In genomic region chr6:444653-445275, GRCh38 we compare ENCODE assay signal across 14 cellular contexts. TPM values are rescaled to one million over a fixed set of nuclear protein-coding genes. Genes with fewer than 3 reads are reported as not detected.
A peak's percentile ranks its signal among the peaks of the same experiment; 100 is the strongest.
DNase-seq lines count a peak whose midpoint lies in the region; ATAC-seq and TF ChIP-seq lines count a peak whose summit lies in the region.
"Had no signal": no experiment of that assay in that cellular context is flagged by ENCODE, and none has a peak within 500 bp of the region (broad histone marks: within the 10 kb centered on the region; RNA-seq: fewer than 3 reads in every experiment).

No MANE protein-coding gene starts in this region.

- H3K4me2 ChIP-seq in mammary epithelial cell (ENCODE audit: insufficient read depth, low read depth, low read length) = no peak overlapping the region

- H3K4me3 ChIP-seq in HEK293 (ENCODE audit: low read depth, low read length) (no peak overlapping the region), mammary epithelial cell (replicated peaks in 1 of 3; ENCODE audit: insufficient read depth in 1 of 3, low read depth in 2 of 3, low read length in 3 of 3) (no peak overlapping the region)
- H3K4me3 ChIP-seq: coronary artery, SJCRH30, thyroid gland had no signal

- no peak for ATAC-seq in HG03378 (IDR thresholded peaks at IDR 0.05; ENCODE audit: unreplicated experiment)
- ATAC-seq: left cardiac atrium had no signal

- CTCF ChIA-PET in HEK293 (lab: Yijun Ruan, JAX) = no interaction called here
- CTCF ChIA-PET in activated CD4-positive, alpha-beta T cell treated with anti-CD3 and anti-CD28 coated beads, Interleukin-2, amount 10 ng/mL, durations not matched to agents 7 days and 5 days (lab: Charles Lee) = interaction anchor here (1.0 to 4.5 kb wide), 8 partner anchors 10 to 113 kb away, joined by 3 to 49 read pairs (median 4); no protein-coding TSS in a partner anchor
- CTCF ChIA-PET in mammary epithelial cell (lab: Charles Lee; ENCODE audit: low non-redundant PET) = no interaction called here

- H3K27ac ChIP-seq in HEK293 (ENCODE audit: extremely low read depth, low read depth, low read length) = no peak overlapping the region
- no peak overlapping the region for H3K27ac ChIP-seq in mammary epithelial cell (ENCODE audit: insufficient read depth, low read depth, low read length)
- H3K27ac ChIP-seq: coronary artery, neutrophil, SJCRH30, thyroid gland had no signal

- H3K4me1 ChIP-seq in HEK293 (ENCODE audit: control insufficient read depth, insufficient read depth, low read length) (no peaks in the 10 kb centered on the region), mammary epithelial cell (ENCODE audit: insufficient read depth, low read length) (no peaks in the 10 kb centered on the region)
- H3K4me1 ChIP-seq: SJCRH30, thyroid gland had no signal

- no peak for TF ChIP-seq CTCF in HEK293 (tag by site-specific recombination; IDR thresholded peaks at IDR 0.05)
- TF ChIP-seq CTCF in mammary epithelial cell (conservative IDR thresholded peaks at IDR 0.05 in 1 of 2, IDR thresholded peaks at IDR 0.05 in 1 of 2; ENCODE audit: extremely low read depth in 1 of 2, insufficient read depth in 1 of 2, low read depth in 1 of 2, low read length in 2 of 2) = no peak

- 69% methylated on average over 18 of the region's 18 CpGs for WGBS in mammary epithelial cell (ENCODE audit: low coverage, missing lambda C conversion rate)

- peak overlapping the region; percentile 91 for H3K27ac Mint-ChIP-seq in activated CD4-positive, alpha-beta T cell treated with anti-CD3 and anti-CD28 coated beads, Interleukin-2, amount 10 ng/mL, durations not matched to agents 7 days and 5 days
- H3K27ac Mint-ChIP-seq in activated naive CD4-positive, alpha-beta T cell treated with anti-CD3 and anti-CD28 coated beads, Interleukin-2, amount 50 U/mL, for 24 hours = peak overlapping the region; percentile 96

- in situ Hi-C loops in mammary epithelial cell (cut with MboI; ENCODE audit: low sequenced_read_pairs in 2 of 2) = no loop called here

- BruUV-seq in mammary epithelial cell (replicated peaks; lab: Mats Ljungman, UMichigan) = no TSS peak

- H3K27me3 ChIP-seq in mammary epithelial cell (ENCODE audit: insufficient read depth, low read length) = no peaks in the 10 kb centered on the region
- H3K27me3 ChIP-seq: SJCRH30, thyroid gland had no signal

- H4K20me1 ChIP-seq in mammary epithelial cell (ENCODE audit: insufficient read depth, low read length) = no peaks in the 10 kb centered on the region

- DNase-seq in activated CD4-positive, alpha-beta T cell treated with anti-CD3 and anti-CD28 coated beads, Interleukin-2, amount 10 ng/mL, durations not matched to agents 7 days and 5 days = peak; percentile 86
- peak; percentile 51 to 63 for DNase-seq in stimulated activated CD4-positive, alpha-beta T cell treated with anti-CD3 and anti-CD28 coated beads, Interleukin-2, amount 100 ng/mL, for 24 hours
- no peak for DNase-seq in NOMO-1 treated with DMSO at 0.1 percent for 48 hours (lab: John Stamatoyannopoulos, UW; ENCODE audit: unreplicated experiment)
- no peak for DNase-seq in NCI-H1417 treated with DMSO at 0.1 percent for 48 hours (lab: John Stamatoyannopoulos, UW)
- no peak for DNase-seq in mammary epithelial cell
- DNase-seq: left cardiac atrium, SJCRH30, thyroid gland had no signal

- POLR2A ChIA-PET in HEK293 (lab: Yijun Ruan, JAX) = no interaction called here
- POLR2A ChIA-PET in activated CD4-positive, alpha-beta T cell treated with anti-CD3 and anti-CD28 coated beads, Interleukin-2, amount 10 ng/mL, durations not matched to agents 7 days and 5 days (lab: Charles Lee) = no interaction called here

- H3K79me2 ChIP-seq in mammary epithelial cell (ENCODE audit: insufficient read depth, low read length) = no peaks in the 10 kb centered on the region

- dilution Hi-C loops in mammary epithelial cell (cut with HindIII; ENCODE audit: low sequenced_read_pairs) = loop anchor here (5.0 kb wide), 2 partner anchors 52 to 53 kb away; partner anchors contain the start of gene IRF4

- H3K9me3 Mint-ChIP-seq in activated CD4-positive, alpha-beta T cell treated with anti-CD3 and anti-CD28 coated beads, Interleukin-2, amount 10 ng/mL, durations not matched to agents 7 days and 5 days = no peaks in the 10 kb centered on the region
- no peaks in the 10 kb centered on the region for H3K9me3 Mint-ChIP-seq in activated naive CD4-positive, alpha-beta T cell treated with anti-CD3 and anti-CD28 coated beads, Interleukin-2, amount 50 U/mL, for 24 hours

- H3K9me3 ChIP-seq in HEK293 (ENCODE audit: control insufficient read depth, insufficient read depth, low read depth, low read length) (no peaks in the 10 kb centered on the region), mammary epithelial cell (replicated peaks; ENCODE audit: insufficient read depth, low read length) (peaks cover 11% of the 10 kb centered on the region)
- H3K9me3 ChIP-seq: neutrophil, SJCRH30, thyroid gland had no signal

- intact Hi-C loops in mammary epithelial cell (cut with micrococcal nuclease) = no loop called here

- no peaks in the 10 kb centered on the region for H3K36me3 Mint-ChIP-seq in activated CD4-positive, alpha-beta T cell treated with anti-CD3 and anti-CD28 coated beads, Interleukin-2, amount 10 ng/mL, durations not matched to agents 7 days and 5 days (ENCODE audit: low read depth)
- no peaks in the 10 kb centered on the region for H3K36me3 Mint-ChIP-seq in activated naive CD4-positive, alpha-beta T cell treated with anti-CD3 and anti-CD28 coated beads, Interleukin-2, amount 50 U/mL, for 24 hours

- H3K4me1 Mint-ChIP-seq in activated CD4-positive, alpha-beta T cell treated with anti-CD3 and anti-CD28 coated beads, Interleukin-2, amount 10 ng/mL, durations not matched to agents 7 days and 5 days = peaks cover 65% of the 10 kb centered on the region
- peaks cover 58% of the 10 kb centered on the region for H3K4me1 Mint-ChIP-seq in activated naive CD4-positive, alpha-beta T cell treated with anti-CD3 and anti-CD28 coated beads, Interleukin-2, amount 50 U/mL, for 24 hours

- H3K36me3 ChIP-seq in HEK293 (ENCODE audit: control insufficient read depth in 2 of 2, insufficient read depth in 1 of 2, low read length in 2 of 2) = no peaks in the 10 kb centered on the region
- no peaks in the 10 kb centered on the region for H3K36me3 ChIP-seq in mammary epithelial cell (ENCODE audit: insufficient read depth, low read length)
- H3K36me3 ChIP-seq: neutrophil, SJCRH30, thyroid gland had no signal

- no peak overlapping the region for H2AFZ ChIP-seq in mammary epithelial cell (ENCODE audit: low read depth, low read length)

- no peak overlapping the region for H3K9ac ChIP-seq in mammary epithelial cell (ENCODE audit: insufficient read depth, low read length)

- H3K4me3 Mint-ChIP-seq in activated CD4-positive, alpha-beta T cell treated with anti-CD3 and anti-CD28 coated beads, Interleukin-2, amount 10 ng/mL, durations not matched to agents 7 days and 5 days = peak overlapping the region; percentile 54
- peak overlapping the region; percentile 47 for H3K4me3 Mint-ChIP-seq in activated naive CD4-positive, alpha-beta T cell treated with anti-CD3 and anti-CD28 coated beads, Interleukin-2, amount 50 U/mL, for 24 hours

- no peaks in the 10 kb centered on the region for H3K27me3 Mint-ChIP-seq in activated CD4-positive, alpha-beta T cell treated with anti-CD3 and anti-CD28 coated beads, Interleukin-2, amount 10 ng/mL, durations not matched to agents 7 days and 5 days
- no peaks in the 10 kb centered on the region for H3K27me3 Mint-ChIP-seq in activated naive CD4-positive, alpha-beta T cell treated with anti-CD3 and anti-CD28 coated beads, Interleukin-2, amount 50 U/mL, for 24 hours

TF ChIP-seq in HEK293, 187 proteins besides CTCF, POLR2A, EP300 and RAD21:
- no peak for TF ChIP-seq ZNF664 (tag by site-specific recombination; IDR thresholded peaks at IDR 0.05)
- peak; percentile 82 for TF ChIP-seq ZIC2 (tag by site-specific recombination; IDR thresholded peaks at IDR 0.05)
TF ChIP-seq in HEK293: peak in this region for 1.

RNA-seq across cellular contexts. Expression of gene IRF4, which starts 53.2 kb away (rescaled TPM):
- total RNA-seq in activated CD4-positive, alpha-beta T cell treated with anti-CD3 and anti-CD28 coated beads, Interleukin-2, amount 10 ng/mL, durations not matched to agents 7 days and 5 days = 100 to 1,000 TPM; 111 to 126 TPM
- total RNA-seq in mammary epithelial cell = not detected
- 0.01 TPM for polyA plus RNA-seq in mammary epithelial cell
- not detected for polyA minus RNA-seq in mammary epithelial cell
- total RNA-seq: frontal cortex, SJCRH30 had no signal

Comparison
In these comparisons a context has a peak if more than half of its experiments do, and no peak if none do; other contexts are left out.
1. DNase-seq: peak in activated CD4-positive, alpha-beta T cell treated with anti-CD3 and anti-CD28 coated beads, Interleukin-2, amount 10 ng/mL, durations not matched to agents 7 days and 5 days (single experiment) and stimulated activated CD4-positive, alpha-beta T cell treated with anti-CD3 and anti-CD28 coated beads, Interleukin-2, amount 100 ng/mL, for 24 hours (2 of 2); none in NOMO-1 treated with DMSO at 0.1 percent for 48 hours (single experiment), NCI-H1417 treated with DMSO at 0.1 percent for 48 hours (single experiment) and mammary epithelial cell (single experiment).
2. RNA of gene IRF4, which starts 53.2 kb away (total RNA-seq): 111 to 126 TPM in activated CD4-positive, alpha-beta T cell treated with anti-CD3 and anti-CD28 coated beads, Interleukin-2, amount 10 ng/mL, durations not matched to agents 7 days and 5 days; not detected in mammary epithelial cell; every median in the first group is over 100 times any median in the second.